Comparison of ENCODE assay signal across 22 cellular contexts in genomic region chr4:124537971-124538370, GRCh38.
"Had no signal": no experiment of that assay in that cellular context is flagged by ENCODE, and none has a peak within 500 bp of the region (broad histone marks: within the 10 kb centered on the region; RNA-seq: fewer than 3 reads in every experiment).

No MANE protein-coding gene starts in this region.

- H3K9me3 Mint-ChIP-seq: activated CD4-positive, alpha-beta T cell treated with anti-CD3 and anti-CD28 coated beads, Interleukin-2, amount 10 ng/mL, durations not matched to agents 24 days and 14 days; activated naive CD4-positive, alpha-beta T cell treated with anti-CD3 and anti-CD28 coated beads, Interleukin-2, amount 50 U/mL, for 24 hours; activated T-cell treated with anti-CD3 and anti-CD28 coated beads, Interleukin-2, amount 50 U/mL, for 24 hours; activated T-helper 1 cell treated with anti-CD3 and anti-CD28 coated beads, Interleukin-12 subunit alpha, Interleukin-12 subunit beta, Interleukin-2, Interleukin-4 antibody, amounts not matched to agents 30 ng/mL and 10 ng/mL and 1 ng/mL, durations not matched to agents 14 hours and 24 hours and 36 hours; T-helper 1 cell treated with Interleukin-12 subunit alpha and Interleukin-12 subunit beta and Interleukin-4 antibody, amounts not matched to agents 30 μg/mL and 1 μg/mL, for 36 hours had no signal

- H3K4me1 ChIP-seq: breast epithelium had no signal

- H3K27me3 Mint-ChIP-seq: activated B cell treated with CpG ODN at 0.5 μM for 24 hours; activated CD4-positive, alpha-beta T cell treated with anti-CD3 and anti-CD28 coated beads, Interleukin-2, amount 10 ng/mL, durations not matched to agents 24 days and 14 days; activated CD8-positive, alpha-beta memory T cell treated with anti-CD3 and anti-CD28 coated beads, Interleukin-2, amount 10 ng/mL, durations not matched to agents 7 days and 5 days; activated naive CD4-positive, alpha-beta T cell treated with anti-CD3 and anti-CD28 coated beads, Interleukin-2, amount 50 U/mL, for 24 hours; activated T-cell treated with anti-CD3 and anti-CD28 coated beads, Interleukin-2, amount 50 U/mL, for 24 hours had no signal

- ATAC-seq: activated CD8-positive, alpha-beta memory T cell treated with anti-CD3 and anti-CD28 coated beads, Interleukin-2, amount 10 ng/mL, durations not matched to agents 7 days and 5 days; Panc1; Right ventricle myocardium inferior had no signal

- H3K27ac Mint-ChIP-seq: activated B cell treated with CpG ODN at 0.5 μM for 24 hours; activated CD4-positive, alpha-beta T cell treated with anti-CD3 and anti-CD28 coated beads, Interleukin-2, amount 10 ng/mL, durations not matched to agents 24 days and 14 days; activated CD8-positive, alpha-beta memory T cell treated with anti-CD3 and anti-CD28 coated beads, Interleukin-2, amount 10 ng/mL, durations not matched to agents 7 days and 5 days; activated naive CD4-positive, alpha-beta T cell treated with anti-CD3 and anti-CD28 coated beads, Interleukin-2, amount 50 U/mL, for 24 hours; activated T-cell treated with anti-CD3 and anti-CD28 coated beads, Interleukin-2, amount 50 U/mL, for 24 hours; activated T-helper 1 cell treated with anti-CD3 and anti-CD28 coated beads, Interleukin-12 subunit alpha, Interleukin-12 subunit beta, Interleukin-2, Interleukin-4 antibody, amounts not matched to agents 30 ng/mL and 10 ng/mL and 1 ng/mL, durations not matched to agents 14 hours and 24 hours and 36 hours; T-helper 1 cell treated with Interleukin-12 subunit alpha and Interleukin-12 subunit beta and Interleukin-4 antibody, amounts not matched to agents 30 μg/mL and 1 μg/mL, for 36 hours had no signal

- H3K4me3 Mint-ChIP-seq: activated B cell treated with CpG ODN at 0.5 μM for 24 hours; activated CD4-positive, alpha-beta T cell treated with anti-CD3 and anti-CD28 coated beads, Interleukin-2, amount 10 ng/mL, durations not matched to agents 24 days and 14 days; activated CD8-positive, alpha-beta memory T cell treated with anti-CD3 and anti-CD28 coated beads, Interleukin-2, amount 10 ng/mL, durations not matched to agents 7 days and 5 days; activated naive CD4-positive, alpha-beta T cell treated with anti-CD3 and anti-CD28 coated beads, Interleukin-2, amount 50 U/mL, for 24 hours; activated T-cell treated with anti-CD3 and anti-CD28 coated beads, Interleukin-2, amount 50 U/mL, for 24 hours; activated T-helper 1 cell treated with anti-CD3 and anti-CD28 coated beads, Interleukin-12 subunit alpha, Interleukin-12 subunit beta, Interleukin-2, Interleukin-4 antibody, amounts not matched to agents 30 ng/mL and 10 ng/mL and 1 ng/mL, durations not matched to agents 14 hours and 24 hours and 36 hours; T-helper 1 cell treated with Interleukin-12 subunit alpha and Interleukin-12 subunit beta and Interleukin-4 antibody, amounts not matched to agents 30 μg/mL and 1 μg/mL, for 36 hours had no signal

- H3K36me3 Mint-ChIP-seq: activated CD8-positive, alpha-beta memory T cell treated with anti-CD3 and anti-CD28 coated beads, Interleukin-2, amount 10 ng/mL, durations not matched to agents 7 days and 5 days; activated naive CD4-positive, alpha-beta T cell treated with anti-CD3 and anti-CD28 coated beads, Interleukin-2, amount 50 U/mL, for 24 hours had no signal

- H3K9me3 ChIP-seq: breast epithelium had no signal

- H3K4me1 Mint-ChIP-seq: activated B cell treated with CpG ODN at 0.5 μM for 24 hours; activated CD4-positive, alpha-beta T cell treated with anti-CD3 and anti-CD28 coated beads, Interleukin-2, amount 10 ng/mL, durations not matched to agents 24 days and 14 days; activated CD8-positive, alpha-beta memory T cell treated with anti-CD3 and anti-CD28 coated beads, Interleukin-2, amount 10 ng/mL, durations not matched to agents 7 days and 5 days; activated naive CD4-positive, alpha-beta T cell treated with anti-CD3 and anti-CD28 coated beads, Interleukin-2, amount 50 U/mL, for 24 hours had no signal

- H3K27ac ChIP-seq: breast epithelium had no signal

- H3K27me3 ChIP-seq: breast epithelium had no signal

- DNase-seq: activated B cell treated with CpG ODN at 0.5 μM for 24 hours; activated CD4-positive, alpha-beta T cell treated with anti-CD3 and anti-CD28 coated beads for 1 hour; activated CD4-positive, alpha-beta T cell treated with anti-CD3 and anti-CD28 coated beads, Interleukin-2, amount 10 ng/mL, durations not matched to agents 24 days and 14 days; activated CD4-positive, alpha-beta T cell treated with anti-CD3 and anti-CD28 coated beads, Interleukin-2, amount 50 U/mL, for 48 hours; activated CD8-positive, alpha-beta memory T cell treated with anti-CD3 and anti-CD28 coated beads, Interleukin-2, amount 10 ng/mL, durations not matched to agents 7 days and 5 days; activated effector memory CD4-positive, alpha-beta T cell treated with Interleukin-2 at 50 U/mL for 16 hours; activated naive CD4-positive, alpha-beta T cell; activated T-cell treated with anti-CD3 and anti-CD28 coated beads, Interleukin-2, amount 50 U/mL, for 24 hours; aorta; caudate nucleus; NCI-H1930; NCI-H2107; NCI-H510A; NCI-H526 treated with DMSO at 0.1 percent for 48 hours; OCI-M1; RPMI8226 had no signal

- H3K4me3 ChIP-seq: breast epithelium had no signal

- H3K36me3 ChIP-seq: breast epithelium had no signal
